8 cellular contexts compared by ENCODE assay signal in genomic region chr19:21586341-21587116, GRCh38.
DNase-seq lines count a peak whose midpoint lies in the region; ATAC-seq and TF ChIP-seq lines count a peak whose summit lies in the region.

No MANE protein-coding gene starts in this region.

- H3K4me3 ChIP-seq in ascending aorta: peak overlapping the region; percentile 67 to 71

- H3K27ac ChIP-seq in ascending aorta: no peak overlapping the region

- H3K27me3 ChIP-seq in ascending aorta: no peaks in the 10 kb centered on the region

- peak; percentile 67 for ATAC-seq in left colon
- no peak for ATAC-seq in GM19397 (IDR thresholded peaks at IDR 0.05; ENCODE audit: unreplicated experiment)

- peaks cover 0 to 10% of the 10 kb centered on the region in 2 donors for H3K4me1 ChIP-seq in ascending aorta

- intact Hi-C loops in ascending aorta (cut with DNase I): no loop called here
- intact Hi-C loops in left colon (cut with DNase I, micrococcal nuclease): no loop called here

- H3K9me3 ChIP-seq in ascending aorta: no peaks in the 10 kb centered on the region

- peak; percentile 80 for DNase-seq in DMS53 (lab: John Stamatoyannopoulos, UW)
- no peak for DNase-seq in DMS53 treated with DMSO at 0.1 percent for 48 hours (lab: John Stamatoyannopoulos, UW; ENCODE audit: unreplicated experiment)
- no peak for DNase-seq in ascending aorta (ENCODE audit: low spot score in 2 of 2)
- DNase-seq in left colon: peak in 1 of 2 donors; percentile 33
- DNase-seq in stimulated activated CD8-positive, alpha-beta memory T cell treated with anti-CD3 and anti-CD28 coated beads, Interleukin-4, amount 100 ng/mL, for 48 hours: peak; percentile 46
- DNase-seq in NCI-H1436 treated with DMSO at 0.1 percent for 48 hours (lab: John Stamatoyannopoulos, UW): no peak
- no peak for DNase-seq in dedifferentiated amniotic fluid mesenchymal stem cell (ENCODE audit: extremely low spot score)

- no peak for TF ChIP-seq CTCF in ascending aorta (IDR thresholded peaks at IDR 0.05)

- no peaks in the 10 kb centered on the region for H3K36me3 ChIP-seq in ascending aorta

Comparison
In these comparisons a context has a peak if more than half of its experiments do, and no peak if none do; other contexts are left out.
1. DNase-seq: peak in DMS53 (single experiment) and stimulated activated CD8-positive, alpha-beta memory T cell treated with anti-CD3 and anti-CD28 coated beads, Interleukin-4, amount 100 ng/mL, for 48 hours (single experiment); none in DMS53 treated with DMSO at 0.1 percent for 48 hours (single experiment), ascending aorta (0 of 2), NCI-H1436 treated with DMSO at 0.1 percent for 48 hours (single experiment) and dedifferentiated amniotic fluid mesenchymal stem cell (single experiment).